ENCODE assay signal across 10 cellular contexts in genomic region chr6:34673079-34673478, GRCh38. TPM values are rescaled to one million over a fixed set of nuclear protein-coding genes. Genes with fewer than 3 reads are reported as not detected.
DNase-seq lines count a peak whose midpoint lies in the region; ATAC-seq, FAIRE-seq and TF ChIP-seq lines count a peak whose summit lies in the region.
"Had no signal": no experiment of that assay in that cellular context is flagged by ENCODE, and none has a peak within 500 bp of the region (broad histone marks: within the 10 kb centered on the region; RNA-seq: fewer than 3 reads in every experiment).

No MANE protein-coding gene starts in this region.

- CTCF ChIA-PET in activated CD4-positive, alpha-beta T cell treated with anti-CD3 and anti-CD28 coated beads for 36 hours (lab: Charles Lee): interaction anchor here (0.6 to 2.1 kb wide), 4 partner anchors 8 to 541 kb away, joined by 3 to 15 read pairs (median 4); partner anchors contain the start of gene SCUBE3
- CTCF ChIA-PET in RWPE1 (lab: Yijun Ruan, JAX): no interaction called here

- H3K9me3 Mint-ChIP-seq in activated CD4-positive, alpha-beta T cell treated with anti-CD3 and anti-CD28 coated beads for 36 hours (ENCODE audit: low read depth): no peaks in the 10 kb centered on the region

- H3K4me3 ChIP-seq in Peyer's patch: no peak overlapping the region
- peak overlapping the region; percentile 3 for H3K4me3 ChIP-seq in effector memory CD4-positive, alpha-beta T cell (ENCODE audit: insufficient read depth, low read depth, low read length, poor library complexity, severe bottlenecking)
- H3K4me3 ChIP-seq in small intestine (ENCODE audit: low read depth in 1 of 2, low read length in 2 of 2): no peak overlapping the region
- H3K4me3 ChIP-seq in SJCRH30: no peak overlapping the region

- H3K27ac Mint-ChIP-seq in activated CD4-positive, alpha-beta T cell treated with anti-CD3 and anti-CD28 coated beads for 36 hours: peak overlapping the region; percentile 93

- H3K4me1 ChIP-seq in Peyer's patch (peaks cover 0 to 37% (median 18%) of the 10 kb centered on the region in 4 donors), small intestine (ENCODE audit: control insufficient read depth in 2 of 2, insufficient read depth in 1 of 2, low read depth in 1 of 2, low read length in 1 of 2) (peaks cover 5 to 18% of the 10 kb centered on the region in 2 donors), SJCRH30 (no peaks in the 10 kb centered on the region)
- peaks cover 46% of the 10 kb centered on the region for H3K4me1 ChIP-seq in effector memory CD4-positive, alpha-beta T cell (ENCODE audit: control insufficient read depth, insufficient read depth, low read length, poor library complexity, severe bottlenecking)

- no peaks in the 10 kb centered on the region for H3K36me3 ChIP-seq in Peyer's patch
- H3K36me3 ChIP-seq in effector memory CD4-positive, alpha-beta T cell (ENCODE audit: control insufficient read depth, insufficient read depth, low read length): no peaks in the 10 kb centered on the region
- H3K36me3 ChIP-seq in small intestine (ENCODE audit: control insufficient read depth in 2 of 2, insufficient read depth in 2 of 2, low read length in 2 of 2): no peaks in the 10 kb centered on the region
- no peaks in the 10 kb centered on the region; the same call in 1 of the 2 replicates for H3K36me3 ChIP-seq in SJCRH30

- ATAC-seq in activated CD4-positive, alpha-beta T cell treated with anti-CD3 and anti-CD28 coated beads for 36 hours: no peak

- H3K9me3 ChIP-seq in Peyer's patch (no peaks in the 10 kb centered on the region), small intestine (ENCODE audit: control insufficient read depth, low read depth) (no peaks in the 10 kb centered on the region), SJCRH30 (replicated peaks) (no peaks in the 10 kb centered on the region)
- no peaks in the 10 kb centered on the region for H3K9me3 ChIP-seq in effector memory CD4-positive, alpha-beta T cell (ENCODE audit: control insufficient read depth, low read length)

- TF ChIP-seq CTCF in Peyer's patch (IDR thresholded peaks at IDR 0.05) (no peak), RWPE1 (conservative IDR thresholded peaks at IDR 0.05; ENCODE audit: low read depth) (no peak)

- POLR2A ChIA-PET in activated CD4-positive, alpha-beta T cell treated with anti-CD3 and anti-CD28 coated beads for 36 hours (lab: Charles Lee): interaction anchor here (0.5 to 3.4 kb wide), 4 partner anchors 16 to 216 kb away, joined by 3 to 14 read pairs (median 7); partner anchors contain the start of genes ANKS1A and ILRUN
- POLR2A ChIA-PET in RWPE1 (lab: Yijun Ruan, JAX; ENCODE audit: low non-redundant PET): no interaction called here

- H3K36me3 Mint-ChIP-seq in activated CD4-positive, alpha-beta T cell treated with anti-CD3 and anti-CD28 coated beads for 36 hours (ENCODE audit: low read depth): peaks cover 6% of the 10 kb centered on the region

- H3K4me1 Mint-ChIP-seq in activated CD4-positive, alpha-beta T cell treated with anti-CD3 and anti-CD28 coated beads for 36 hours: peaks cover 60% of the 10 kb centered on the region

- DNase-seq in activated CD4-positive, alpha-beta T cell treated with anti-CD3 and anti-CD28 coated beads for 36 hours: no peak
- DNase-seq in activated CD4-positive, alpha-beta T cell treated with anti-CD3 and anti-CD28 coated beads for 1 hour: no peak
- no peak for DNase-seq in Peyer's patch
- no peak for DNase-seq in effector memory CD4-positive, alpha-beta T cell
- DNase-seq in small intestine: no peak
- DNase-seq in RWPE1 (ENCODE audit: low spot score): no peak
- no peak for DNase-seq in AG08395 (ENCODE audit: low spot score)
- DNase-seq in SJCRH30: no peak
- DNase-seq: 8988T, NCI-H1092 had no signal

- H3K27ac ChIP-seq in Peyer's patch (peak overlapping the region; percentile 47 to 79 (median 67)), small intestine (ENCODE audit: low read depth in 1 of 2, low read length in 1 of 2) (peak overlapping the region; percentile 34 to 36), RWPE1 (no peak overlapping the region), SJCRH30 (no peak overlapping the region)
- H3K27ac ChIP-seq in effector memory CD4-positive, alpha-beta T cell (ENCODE audit: insufficient read depth, low read length, poor library complexity, severe bottlenecking): peak overlapping the region; percentile 84

- no peak for TF ChIP-seq POLR2A in Peyer's patch (IDR thresholded peaks at IDR 0.05)

- H3K27me3 ChIP-seq in Peyer's patch (no peaks in the 10 kb centered on the region), small intestine (ENCODE audit: control insufficient read depth in 2 of 2, insufficient read depth in 2 of 2, low read length in 2 of 2) (no peaks in the 10 kb centered on the region), SJCRH30 (no peaks in the 10 kb centered on the region)
- no peaks in the 10 kb centered on the region for H3K27me3 ChIP-seq in effector memory CD4-positive, alpha-beta T cell (replicated peaks; ENCODE audit: control insufficient read depth, insufficient read depth, low read length, poor library complexity, severe bottlenecking)

- intact Hi-C loops in activated CD4-positive, alpha-beta T cell treated with anti-CD3 and anti-CD28 coated beads for 36 hours (cut with DNase I, micrococcal nuclease): loop anchor here (2.0 to 10.0 kb wide), 5 partner anchors 24 to 1042 kb away; partner anchors contain the start of genes ANKS1A (in 1 of the 2), ILRUN (in 1 of the 2), SNRPC (in 1 of the 2) and TAF11 (in 1 of the 2)

- H3K27me3 Mint-ChIP-seq in activated CD4-positive, alpha-beta T cell treated with anti-CD3 and anti-CD28 coated beads for 36 hours: no peaks in the 10 kb centered on the region

- no peak for FAIRE-seq in small intestine (lab: Jason Lieb, UNC)

- peak overlapping the region; percentile 65 for H3K4me3 Mint-ChIP-seq in activated CD4-positive, alpha-beta T cell treated with anti-CD3 and anti-CD28 coated beads for 36 hours

- WGBS in small intestine, 3 donors: 0 to 11% (median 0%) methylated on average over 1 of the region's 1 CpG

RNA-seq across cellular contexts. Expression of gene ILRUN, which starts 23.5 kb away (rescaled TPM):
- 10 to 100 TPM; 56.2 to 66.9 TPM for total RNA-seq in activated CD4-positive, alpha-beta T cell treated with anti-CD3 and anti-CD28 coated beads for 36 hours
- 10 to 100 TPM; 52.8 to 82.3 (median 73.9) TPM for total RNA-seq in Peyer's patch
- polyA plus RNA-seq in small intestine: 10 to 100 TPM; 44.3 to 53.5 (median 44.5) TPM
- 41.4 and 43.3 TPM in 2 replicates for total RNA-seq in SJCRH30 (2014; rRNA removed; shearing (Covaris generic))

Comparison
In these comparisons a context has a peak if more than half of its experiments do, and no peak if none do; other contexts are left out.
1. H3K27ac ChIP-seq: peak in Peyer's patch (4 of 4), effector memory CD4-positive, alpha-beta T cell (single experiment) and small intestine (2 of 2); none in RWPE1 (single experiment) and SJCRH30 (single experiment).